ENCODE assay signal across 1 cellular context in the genomic region with DNA sequence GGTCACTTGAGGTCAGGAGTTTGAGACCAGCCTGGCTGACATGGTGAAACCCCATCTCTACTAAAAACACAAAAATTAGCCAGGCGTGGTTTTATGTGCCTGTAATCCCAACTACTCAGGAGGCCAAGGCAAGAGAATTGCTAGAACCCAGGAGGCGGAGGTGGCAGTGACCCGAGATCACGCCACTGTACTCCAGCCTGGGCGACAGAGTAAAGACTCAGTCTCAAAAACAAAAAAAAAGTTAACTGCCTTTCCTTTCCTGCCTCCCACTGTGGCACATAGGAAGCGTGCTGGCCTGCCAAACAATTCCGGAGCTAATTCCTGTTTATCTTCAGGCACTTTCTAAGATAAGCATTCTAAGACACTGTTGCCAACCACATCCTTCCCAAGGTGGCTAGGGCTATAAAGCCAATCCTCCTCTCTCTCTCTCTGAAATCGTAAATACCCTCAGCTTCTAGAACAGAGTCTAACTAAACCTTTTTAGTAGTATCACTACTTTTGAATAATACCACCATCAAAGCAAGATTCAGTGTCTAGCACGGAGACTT.
TF ChIP-seq lines count a peak whose summit lies in the region.

No MANE protein-coding gene starts in this region.

TF ChIP-seq in endothelial cell of umbilical vein, 7 proteins besides CTCF, POLR2A, EP300 and RAD21 (continued from another document):
- TF ChIP-seq GATA2 (IDR thresholded peaks at IDR 0.05; ENCODE audit: insufficient read depth, insufficient read length, low read depth, low read length) = peak; percentile 85
- no peak for TF ChIP-seq MYC (IDR thresholded peaks at IDR 0.05; ENCODE audit: low read depth, low read length)
- no peak for TF ChIP-seq FOS (IDR thresholded peaks at IDR 0.05; ENCODE audit: borderline replicate concordance, insufficient read depth, low read length)
- TF ChIP-seq JUN (IDR thresholded peaks at IDR 0.05; ENCODE audit: borderline replicate concordance, insufficient read depth, insufficient read length, low read depth) = no peak
